Comparison of ENCODE assay signal across 20 cellular contexts in genomic region chr10:17343118-17343517, GRCh38.
"Had no signal": no experiment of that assay in that cellular context is flagged by ENCODE, and none has a peak within 500 bp of the region (broad histone marks: within the 10 kb centered on the region; RNA-seq: fewer than 3 reads in every experiment).

No MANE protein-coding gene starts in this region.

- H3K27me3 ChIP-seq: SJCRH30 had no signal

- H3K4me1 ChIP-seq: SJCRH30 had no signal

- H3K36me3 ChIP-seq: SJCRH30 had no signal

- H3K4me3 ChIP-seq: SJCRH30 had no signal

- ATAC-seq: SK-N-SH treated with all-trans-retinoic acid at 6 μM for 48 hours had no signal

- DNase-seq: IMR-90, Kasumi-1, MM.1S, NCI-H1092 treated with DMSO at 0.1 percent for 48 hours, NCI-H1436, NCI-H1694 treated with DMSO at 0.1 percent for 48 hours, NCI-H2029, NCI-H2081 treated with DMSO at 0.1 percent for 48 hours, NCI-H2171, NCI-H226, NCI-H446, NCI-H510A, NCI-H524 treated with DMSO at 0.1 percent for 48 hours, NCI-H69, NCI-H774, SHP77 treated with DMSO at 0.1 percent for 48 hours, SJCRH30 had no signal

- H3K9me3 ChIP-seq: SJCRH30 had no signal

- H3K27ac ChIP-seq: KMS-11, RWPE1, SJCRH30 had no signal
